ENCODE assay signal across 9 cellular contexts in genomic region chr2:88658890-88659881, GRCh38. TPM values are rescaled to one million over a fixed set of nuclear protein-coding genes. Genes with fewer than 3 reads are reported as not detected.
DNase-seq lines count a peak whose midpoint lies in the region; ATAC-seq and TF ChIP-seq lines count a peak whose summit lies in the region.
"Had no signal": no experiment of that assay in that cellular context is flagged by ENCODE, and none has a peak within 500 bp of the region (broad histone marks: within the 10 kb centered on the region; RNA-seq: fewer than 3 reads in every experiment).

No MANE protein-coding gene starts in this region.

- POLR2A ChIA-PET in GM10248 (lab: Yijun Ruan, JAX) = interaction anchor here (1.2 kb wide), 1 partner anchor 32 kb away, joined by 3 read pairs; the partner anchor contains the start of gene EIF2AK3

- CTCF ChIA-PET in GM10248 (lab: Yijun Ruan, JAX) = interaction anchor here (0.9 to 15.8 kb wide), 4 partner anchors 8 to 33 kb away, joined by 3 to 184 read pairs (median 13); partner anchors contain the start of gene RPIA

- TF ChIP-seq CTCF in AG10803 (conservative IDR thresholded peaks at IDR 0.05; ENCODE audit: low read length) (no peak), GM13977 (IDR thresholded peaks at IDR 0.05; ENCODE audit: extremely low read depth, insufficient read depth, missing control alignments) (no peak), GM10248 (IDR thresholded peaks at IDR 0.05; ENCODE audit: control extremely low read depth, extremely low read depth, low read depth, missing control alignments) (no peak)

- WGBS in mesodermal cell (ENCODE audit: insufficient coverage in 2 of 2), 2 experiments = 58 to 60% methylated on average over 1 to 3 of the region's 8 CpGs

- H3K4me3 ChIP-seq in AG10803 (ENCODE audit: low read length) = no peak overlapping the region
- no peak overlapping the region for H3K4me3 ChIP-seq in mesodermal cell (ENCODE audit: extremely low read depth, insufficient read depth, low read length, poor library complexity, severe bottlenecking)
- H3K4me3 ChIP-seq: SK-N-MC had no signal

- peaks cover 17% of the 10 kb centered on the region for H3K4me1 ChIP-seq in mesodermal cell (ENCODE audit: control insufficient read depth, insufficient read depth, low read length, poor library complexity, severe bottlenecking)

- ATAC-seq in HG03460 (IDR thresholded peaks at IDR 0.05; ENCODE audit: unreplicated experiment) = no peak

- H3K9me3 ChIP-seq in mesodermal cell (ENCODE audit: control insufficient read depth, low read length) = no peaks in the 10 kb centered on the region

- DNase-seq in AG10803 (ENCODE audit: low read depth) (peak; percentile 58), NCI-H2107 (lab: John Stamatoyannopoulos, UW) (peak; percentile 86), dedifferentiated amniotic fluid mesenchymal stem cell (ENCODE audit: extremely low spot score) (peak; percentile 90), GM13977 (ENCODE audit: low spot score) (no peak), GM10248 (ENCODE audit: extremely low spot score) (no peak)
- no peak for DNase-seq in stimulated activated CD4-positive, alpha-beta T cell treated with anti-CD3 and anti-CD28 coated beads, Interleukin-4, amount 100 ng/mL, for 24 hours

- H3K27ac ChIP-seq in mesodermal cell (ENCODE audit: low read depth, low read length, severe bottlenecking) = peak overlapping the region; percentile 39
- H3K27ac ChIP-seq: SK-N-MC had no signal

- no peaks in the 10 kb centered on the region for H3K36me3 ChIP-seq in mesodermal cell (ENCODE audit: control insufficient read depth, insufficient read depth, low read length)

- in situ Hi-C loops in GM13977 (cut with MboI; ENCODE audit: low pct_unique_long_range_greater_than_20kb, low sequenced_read_pairs, unreplicated experiment) = loop anchor here (25.0 kb wide), 1 partner anchor 272 kb away; no protein-coding TSS in a partner anchor

RNA-seq across cellular contexts. Expression of gene EIF2AK3, which starts 31.9 kb away (rescaled TPM):
- 18.8 TPM for polyA plus RNA-seq in mesodermal cell (2013, experiment 1 of 2)
- 15.7 TPM for polyA plus RNA-seq in mesodermal cell (2013, experiment 2 of 2)

RNA-seq across cellular contexts. Expression of gene RPIA, which starts 32.3 kb away (rescaled TPM):
- polyA plus RNA-seq in mesodermal cell (2013, experiment 1 of 2) = 14.1 TPM
- polyA plus RNA-seq in mesodermal cell (2013, experiment 2 of 2) = 13.0 TPM

Comparison
In these comparisons a context has a peak if more than half of its experiments do, and no peak if none do; other contexts are left out.
1. DNase-seq: peak in AG10803 (single experiment), NCI-H2107 (single experiment) and dedifferentiated amniotic fluid mesenchymal stem cell (single experiment); none in stimulated activated CD4-positive, alpha-beta T cell treated with anti-CD3 and anti-CD28 coated beads, Interleukin-4, amount 100 ng/mL, for 24 hours (single experiment), GM13977 (single experiment) and GM10248 (single experiment).